Comparison of ENCODE assay signal across 24 cellular contexts in the genomic region with DNA sequence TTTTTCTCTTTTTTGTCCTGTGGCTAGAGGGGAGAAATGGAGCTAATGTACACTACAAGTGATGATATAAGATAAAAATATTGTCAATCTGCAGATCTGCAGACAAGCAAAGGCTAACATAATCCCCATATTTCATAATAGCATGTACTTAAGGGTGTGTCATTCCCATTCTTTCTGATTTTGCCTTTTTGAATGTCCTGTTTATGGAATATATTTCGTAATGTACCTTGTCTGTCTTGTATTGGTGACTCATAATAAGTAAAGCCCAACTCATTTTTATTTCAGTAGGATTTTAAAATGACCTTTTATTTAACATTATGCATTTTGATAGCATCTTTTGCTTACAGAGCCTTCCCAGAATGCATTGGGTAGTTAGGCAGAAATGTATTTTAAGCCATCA.
A peak's percentile ranks its signal among the peaks of the same experiment; 100 is the strongest.
DNase-seq lines count a peak whose midpoint lies in the region; TF ChIP-seq lines count a peak whose summit lies in the region.
"Had no signal": no experiment of that assay in that cellular context is flagged by ENCODE, and none has a peak within 500 bp of the region (broad histone marks: within the 10 kb centered on the region; RNA-seq: fewer than 3 reads in every experiment).

No MANE protein-coding gene starts in this region.

- no peak overlapping the region for H3K9ac ChIP-seq in colonic mucosa (ENCODE audit: low read depth in 2 of 2, low read length in 2 of 2)

- H3F3A ChIP-seq in PC-9 (ENCODE audit: insufficient read depth, low read depth): no peaks in the 10 kb centered on the region

- H2AFZ ChIP-seq in PC-9: no peak overlapping the region

- DNase-seq in amniotic epithelial cell (ENCODE audit: low read depth) (peak; percentile 78), fibroblast of peridontal ligament (ENCODE audit: extremely low read depth) (peak; percentile 19), skeletal muscle cell (ENCODE audit: low read depth) (peak; percentile 29), activated gamma-delta T cell treated with Interleukin-2 at 50 U/mL for 16 hours (no peak), PC-9 (no peak), colonic mucosa (no peak), hypothalamus (lab: John Stamatoyannopoulos, UW) (no peak)
- DNase-seq: activated CD4-positive, CD25-positive, alpha-beta regulatory T cell; activated CD8-positive, alpha-beta T cell treated with anti-CD3 and anti-CD28 coated beads for 36 hours; activated naive CD4-positive, alpha-beta T cell; central memory CD4-positive, alpha-beta T cell; DMS153; H9; immature natural killer cell; left ventricle myocardium superior; midbrain; MM.1S; NCI-H1436; NCI-H510A treated with DMSO at 0.1 percent for 48 hours; NK-92 treated with Interleukin-12 subunit alpha and Interleukin-12 subunit beta, amount 100 ng/mL, for 24 hours; sigmoid colon; T-helper 9 cell; uterus had no signal

- no peaks in the 10 kb centered on the region for H3K36me3 ChIP-seq in HEK293 (ENCODE audit: control insufficient read depth in 2 of 2, insufficient read depth in 1 of 2, low read length in 2 of 2)
- no peaks in the 10 kb centered on the region for H3K36me3 ChIP-seq in PC-9 (ENCODE audit: low read depth)
- H3K36me3 ChIP-seq in colonic mucosa: no peaks in the 10 kb centered on the region
- H3K36me3 ChIP-seq: sigmoid colon, uterus had no signal

- CTCF ChIA-PET in HEK293 (lab: Yijun Ruan, JAX) (interaction anchor here (1.3 kb wide), 1 partner anchor 21 kb away, joined by 5 read pairs; no protein-coding TSS in a partner anchor), PC-9 (lab: Charles Lee) (no interaction called here)

- POLR2A ChIA-PET in HEK293 (lab: Yijun Ruan, JAX) (no interaction called here), PC-9 (lab: Charles Lee; ENCODE audit: unreplicated experiment) (no interaction called here)

- intact Hi-C loops in PC-9 (cut with micrococcal nuclease; ENCODE audit: unreplicated experiment) (no loop called here), colonic mucosa (cut with DNase I) (no loop called here)

- H4K20me1 ChIP-seq in PC-9 (ENCODE audit: insufficient read depth): no peaks in the 10 kb centered on the region

- no peaks in the 10 kb centered on the region for H3K79me2 ChIP-seq in PC-9 (ENCODE audit: low read depth)

- H3K27me3 ChIP-seq in PC-9 (ENCODE audit: insufficient read depth, low read depth) (no peaks in the 10 kb centered on the region), colonic mucosa (no peaks in the 10 kb centered on the region)
- H3K27me3 ChIP-seq: sigmoid colon, uterus had no signal

- H3K9me3 ChIP-seq in HEK293 (ENCODE audit: control insufficient read depth, insufficient read depth, low read depth, low read length) (no peaks in the 10 kb centered on the region), PC-9 (ENCODE audit: insufficient read depth, low read depth) (no peaks in the 10 kb centered on the region), colonic mucosa (no peaks in the 10 kb centered on the region)
- H3K9me3 ChIP-seq: sigmoid colon, uterus had no signal

- no TSS peak for BruUV-seq in PC-9 (replicated peaks; lab: Mats Ljungman, UMichigan)

- H3K4me1 ChIP-seq in HEK293 (ENCODE audit: control insufficient read depth, insufficient read depth, low read length): no peaks in the 10 kb centered on the region
- H3K4me1 ChIP-seq in PC-9 (replicated peaks; ENCODE audit: insufficient read depth): no peaks in the 10 kb centered on the region
- no peaks in the 10 kb centered on the region for H3K4me1 ChIP-seq in colonic mucosa
- H3K4me1 ChIP-seq: uterus had no signal

- no peak overlapping the region for H3K4me2 ChIP-seq in PC-9

- H3K27ac ChIP-seq in HEK293 (ENCODE audit: extremely low read depth, low read depth, low read length) (no peak overlapping the region), PC-9 (no peak overlapping the region), colonic mucosa (no peak overlapping the region)
- H3K27ac ChIP-seq: uterus had no signal

- no peaks in the 10 kb centered on the region for H3K9me2 ChIP-seq in PC-9 (ENCODE audit: insufficient read depth)

- no peak overlapping the region for H3K4me3 ChIP-seq in HEK293 (ENCODE audit: low read depth, low read length)
- H3K4me3 ChIP-seq in skeletal muscle cell (ENCODE audit: low read depth, low read length): no peak overlapping the region
- H3K4me3 ChIP-seq in PC-9: no peak overlapping the region
- no peak overlapping the region for H3K4me3 ChIP-seq in colonic mucosa
- H3K4me3 ChIP-seq: sigmoid colon, uterus had no signal

- TF ChIP-seq CTCF in HEK293 (tag by site-specific recombination; IDR thresholded peaks at IDR 0.05) (no peak), PC-9 (conservative IDR thresholded peaks at IDR 0.05) (no peak), colonic mucosa (IDR thresholded peaks at IDR 0.05) (no peak)

TF ChIP-seq in HEK293, 187 proteins besides CTCF, POLR2A, EP300 and RAD21:
- TF ChIP-seq, protein P1, sequence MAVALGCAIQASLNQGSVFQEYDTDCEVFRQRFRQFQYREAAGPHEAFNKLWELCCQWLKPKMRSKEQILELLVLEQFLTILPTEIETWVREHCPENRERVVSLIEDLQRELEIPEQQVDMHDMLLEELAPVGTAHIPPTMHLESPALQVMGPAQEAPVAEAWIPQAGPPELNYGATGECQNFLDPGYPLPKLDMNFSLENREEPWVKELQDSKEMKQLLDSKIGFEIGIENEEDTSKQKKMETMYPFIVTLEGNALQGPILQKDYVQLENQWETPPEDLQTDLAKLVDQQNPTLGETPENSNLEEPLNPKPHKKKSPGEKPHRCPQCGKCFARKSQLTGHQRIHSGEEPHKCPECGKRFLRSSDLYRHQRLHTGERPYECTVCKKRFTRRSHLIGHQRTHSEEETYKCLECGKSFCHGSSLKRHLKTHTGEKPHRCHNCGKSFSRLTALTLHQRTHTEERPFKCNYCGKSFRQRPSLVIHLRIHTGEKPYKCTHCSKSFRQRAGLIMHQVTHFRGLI (tag by site-specific recombination; IDR thresholded peaks at IDR 0.05): peak; percentile 38; the same call in 1 of the 2 replicates
- no peak for TF ChIP-seq ZNF354C (tag by site-specific recombination; IDR thresholded peaks at IDR 0.05; ENCODE audit: borderline replicate concordance, low read depth)

Comparison
In these comparisons a context has a peak if more than half of its experiments do, and no peak if none do; other contexts are left out.
1. DNase-seq: peak in amniotic epithelial cell (single experiment), fibroblast of peridontal ligament (single experiment) and skeletal muscle cell (single experiment); none in activated gamma-delta T cell treated with Interleukin-2 at 50 U/mL for 16 hours (single experiment), PC-9 (0 of 2), colonic mucosa (single experiment) and hypothalamus (0 of 51).